ENCODE assay signal across 15 cellular contexts in the genomic region with DNA sequence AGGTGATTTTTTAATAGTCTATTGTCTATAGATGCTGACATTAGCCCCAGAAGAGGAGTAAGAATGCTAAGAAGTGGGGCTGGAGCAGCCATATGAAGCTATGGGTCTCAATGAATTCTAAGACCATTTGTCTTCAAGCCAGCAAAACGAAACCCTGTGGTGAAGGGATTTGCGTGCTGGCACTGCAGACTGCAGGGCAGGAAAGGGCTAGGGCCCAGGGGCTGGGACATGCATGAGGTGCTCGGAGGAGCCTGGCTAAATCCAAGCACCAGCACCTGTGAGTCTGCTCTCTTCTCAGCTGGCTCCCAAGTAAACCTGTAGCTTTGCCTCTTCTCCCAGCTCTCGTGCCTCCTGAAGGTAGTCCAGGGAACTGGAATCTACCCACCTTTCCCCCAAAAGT. TPM values are rescaled to one million over a fixed set of nuclear protein-coding genes. Genes with fewer than 3 reads are reported as not detected.
DNase-seq lines count a peak whose midpoint lies in the region; ATAC-seq and TF ChIP-seq lines count a peak whose summit lies in the region.
"Had no signal": no experiment of that assay in that cellular context is flagged by ENCODE, and none has a peak within 500 bp of the region (broad histone marks: within the 10 kb centered on the region; RNA-seq: fewer than 3 reads in every experiment).

No MANE protein-coding gene starts in this region.

- no peaks in the 10 kb centered on the region for H3K27me3 Mint-ChIP-seq in stimulated activated naive CD8-positive, alpha-beta T cell treated with anti-CD3 and anti-CD28 coated beads, Interleukin-15, amount 100 ng/mL, for 72 hours
- H3K27me3 Mint-ChIP-seq: stimulated activated naive B cell treated with anti-CD40 and anti-IgM and Interleukin-4, amounts not matched to agents 10 μg/mL and 1 μg/mL and 100 μg/mL, for 72 hours had no signal

- TF ChIP-seq POLR2A in vagina (IDR thresholded peaks at IDR 0.05): no peak

- no CpG with 5 or more reads among the region's 4 CpGs for WGBS in mesendoderm (ENCODE audit: extremely low coverage, insufficient coverage, low lambda C conversion rate)

- no peaks in the 10 kb centered on the region for H3K36me3 ChIP-seq in mesendoderm (ENCODE audit: control insufficient read depth, insufficient read depth, low read length)
- peaks cover 0 to 30% of the 10 kb centered on the region in 2 donors for H3K36me3 ChIP-seq in vagina

- DNase-seq in stimulated activated naive CD8-positive, alpha-beta T cell treated with anti-CD3 and anti-CD28 coated beads, Interleukin-15, amount 100 ng/mL, for 72 hours: no peak
- no peak for DNase-seq in stimulated activated naive CD8-positive, alpha-beta T cell treated with anti-CD3 and anti-CD28 coated beads, Interleukin-15, Interleukin-2, amounts not matched to agents 100 U/mL and 50 U/mL, for 24 hours
- no peak for DNase-seq in activated naive CD4-positive, alpha-beta T cell treated with anti-CD3 and anti-CD28 coated beads, Interleukin-2, amount 50 U/mL, for 72 hours (ENCODE audit: low spot score in 2 of 2)
- peak; percentile 59 for DNase-seq in mesendoderm
- no peak for DNase-seq in vagina (ENCODE audit: extremely low spot score in 2 of 2)
- DNase-seq in middle frontal gyrus (ENCODE audit: extremely low spot score, low spot score): no peak
- DNase-seq: activated CD8-positive, alpha-beta memory T cell treated with anti-CD3 and anti-CD28 coated beads for 24 hours; heart left ventricle; MG63; stimulated activated CD4-positive, alpha-beta T cell treated with anti-CD3 and anti-CD28 coated beads, Interleukin-2, amount 100 ng/mL, for 24 hours; stimulated activated naive B cell treated with anti-CD40 and anti-IgM and Interleukin-4, amounts not matched to agents 10 μg/mL and 1 μg/mL and 100 μg/mL, for 72 hours had no signal

- H3K18ac ChIP-seq in mesendoderm (ENCODE audit: low read length): no peak overlapping the region

- H2BK15ac ChIP-seq in mesendoderm (replicated peaks; ENCODE audit: low read depth): no peak overlapping the region

- TF ChIP-seq CTCF in vagina (IDR thresholded peaks at IDR 0.05): no peak

- no peak overlapping the region for H3K4me2 ChIP-seq in mesendoderm (ENCODE audit: low read length)

- H3K27ac ChIP-seq in mesendoderm (ENCODE audit: low read depth, low read length) (no peak overlapping the region), vagina (peak overlapping the region; percentile 60)
- H3K27ac ChIP-seq: BLaER1 had no signal

- peak overlapping the region; percentile 59 to 76 for H3K27ac Mint-ChIP-seq in stimulated activated naive CD8-positive, alpha-beta T cell treated with anti-CD3 and anti-CD28 coated beads, Interleukin-15, amount 100 ng/mL, for 72 hours
- H3K27ac Mint-ChIP-seq in activated naive CD4-positive, alpha-beta T cell treated with anti-CD3 and anti-CD28 coated beads, Interleukin-2, amount 50 U/mL, for 72 hours: peak overlapping the region; percentile 55 to 98
- H3K27ac Mint-ChIP-seq: stimulated activated naive B cell treated with anti-CD40 and anti-IgM and Interleukin-4, amounts not matched to agents 10 μg/mL and 1 μg/mL and 100 μg/mL, for 72 hours had no signal

- intact Hi-C loops in vagina (cut with DNase I): no loop called here

- H2AK5ac ChIP-seq in mesendoderm (ENCODE audit: low read length): no peak overlapping the region

- no peaks in the 10 kb centered on the region for H3K79me2 ChIP-seq in mesendoderm (ENCODE audit: control insufficient read depth, insufficient read depth, low read length)

- H4K8ac ChIP-seq in mesendoderm (ENCODE audit: low read depth, low read length): no peak overlapping the region

- H3K4me1 ChIP-seq in mesendoderm (ENCODE audit: control insufficient read depth, low read depth, low read length): peaks cover 5% of the 10 kb centered on the region
- peaks cover 38% of the 10 kb centered on the region for H3K4me1 ChIP-seq in vagina
- H3K4me1 ChIP-seq: prostate gland had no signal

- no peak overlapping the region for H3K23ac ChIP-seq in mesendoderm (ENCODE audit: low read length)

- H3K79me1 ChIP-seq in mesendoderm (ENCODE audit: low read length): no peaks in the 10 kb centered on the region

- ATAC-seq in stimulated activated naive CD8-positive, alpha-beta T cell treated with anti-CD3 and anti-CD28 coated beads, Interleukin-15, amount 100 ng/mL, for 72 hours: no peak
- ATAC-seq in stimulated activated naive CD8-positive, alpha-beta T cell treated with anti-CD3 and anti-CD28 coated beads, Interleukin-15, Interleukin-2, amounts not matched to agents 100 U/mL and 50 U/mL, for 24 hours: no peak
- ATAC-seq in activated naive CD4-positive, alpha-beta T cell treated with anti-CD3 and anti-CD28 coated beads, Interleukin-2, amount 50 U/mL, for 72 hours: no peak
- ATAC-seq in GM18907 (IDR thresholded peaks at IDR 0.05; ENCODE audit: unreplicated experiment): no peak
- no peak for ATAC-seq in GM21526 (IDR thresholded peaks at IDR 0.05; ENCODE audit: low FRiP score, unreplicated experiment)
- ATAC-seq: stimulated activated naive B cell treated with anti-CD40 and anti-IgM and Interleukin-4, amounts not matched to agents 10 μg/mL and 1 μg/mL and 100 μg/mL, for 72 hours had no signal

- no peak overlapping the region for H3K56ac ChIP-seq in mesendoderm (ENCODE audit: low read length)

- no peaks in the 10 kb centered on the region for H3K9me3 Mint-ChIP-seq in stimulated activated naive CD8-positive, alpha-beta T cell treated with anti-CD3 and anti-CD28 coated beads, Interleukin-15, amount 100 ng/mL, for 72 hours
- H3K9me3 Mint-ChIP-seq in activated naive CD4-positive, alpha-beta T cell treated with anti-CD3 and anti-CD28 coated beads, Interleukin-2, amount 50 U/mL, for 72 hours: no peaks in the 10 kb centered on the region
- H3K9me3 Mint-ChIP-seq: stimulated activated naive B cell treated with anti-CD40 and anti-IgM and Interleukin-4, amounts not matched to agents 10 μg/mL and 1 μg/mL and 100 μg/mL, for 72 hours had no signal

- H3K9ac ChIP-seq in mesendoderm (ENCODE audit: low read length): no peak overlapping the region
- H3K9ac ChIP-seq: BLaER1 had no signal

- H3K4me1 Mint-ChIP-seq in stimulated activated naive CD8-positive, alpha-beta T cell treated with anti-CD3 and anti-CD28 coated beads, Interleukin-15, amount 100 ng/mL, for 72 hours: peaks cover 31% of the 10 kb centered on the region

- peak overlapping the region; percentile 8 to 55 for H3K4me3 Mint-ChIP-seq in stimulated activated naive CD8-positive, alpha-beta T cell treated with anti-CD3 and anti-CD28 coated beads, Interleukin-15, amount 100 ng/mL, for 72 hours

- H2BK5ac ChIP-seq in mesendoderm (ENCODE audit: low read length): no peak overlapping the region

- no peak overlapping the region for H2BK120ac ChIP-seq in mesendoderm (ENCODE audit: low read depth, low read length)

- H3K4ac ChIP-seq in mesendoderm (ENCODE audit: low read depth, low read length): no peak overlapping the region

- H3K27me3 ChIP-seq in mesendoderm (ENCODE audit: insufficient read depth, low read length, poor library complexity): no peaks in the 10 kb centered on the region
- no peaks in the 10 kb centered on the region for H3K27me3 ChIP-seq in vagina
- H3K27me3 ChIP-seq: BLaER1, heart left ventricle, MG63 had no signal

- H3K36me3 Mint-ChIP-seq in activated naive CD4-positive, alpha-beta T cell treated with anti-CD3 and anti-CD28 coated beads, Interleukin-2, amount 50 U/mL, for 72 hours: peaks cover 19 to 33% of the 10 kb centered on the region in 2 donors

- H3K9me3 ChIP-seq in vagina: no peaks in the 10 kb centered on the region
- H3K9me3 ChIP-seq: BLaER1, heart left ventricle, MG63, prostate gland had no signal

- H4K5ac ChIP-seq in mesendoderm (ENCODE audit: low read length): no peak overlapping the region

- H3K4me3 ChIP-seq in mesendoderm (ENCODE audit: low read length): no peak overlapping the region
- no peak overlapping the region for H3K4me3 ChIP-seq in vagina
- H3K4me3 ChIP-seq: BLaER1, MG63, prostate gland had no signal

RNA-seq across cellular contexts. Expression of gene NDST2, which starts 1.3 kb away (rescaled TPM):
- 10 to 100 TPM; 66.1 to 76.9 TPM for total RNA-seq in activated naive CD4-positive, alpha-beta T cell treated with anti-CD3 and anti-CD28 coated beads, Interleukin-2, amount 50 U/mL, for 72 hours
- 7.4 TPM for polyA plus RNA-seq in mesendoderm (2013, experiment 1 of 2)
- 8.0 TPM for polyA plus RNA-seq in mesendoderm (2013, experiment 2 of 2)
- 52.8 TPM for total RNA-seq in vagina

RNA-seq across cellular contexts. Expression of gene ZSWIM8, which starts 27.3 kb away (rescaled TPM):
- total RNA-seq in activated naive CD4-positive, alpha-beta T cell treated with anti-CD3 and anti-CD28 coated beads, Interleukin-2, amount 50 U/mL, for 72 hours: 100 to 1,000 TPM in 1 of 2 donors, 10 to 100 TPM in 1; 56.7 to 118 TPM
- polyA plus RNA-seq in mesendoderm (2013, experiment 1 of 2): 20.4 TPM
- 22.1 TPM for polyA plus RNA-seq in mesendoderm (2013, experiment 2 of 2)
- 123 TPM for total RNA-seq in vagina

RNA-seq across cellular contexts. Expression of gene CHCHD1, which starts 30.8 kb away (rescaled TPM):
- 10 to 100 TPM; 26.7 to 28.7 TPM for total RNA-seq in activated naive CD4-positive, alpha-beta T cell treated with anti-CD3 and anti-CD28 coated beads, Interleukin-2, amount 50 U/mL, for 72 hours
- 149 TPM for polyA plus RNA-seq in mesendoderm (2013, experiment 1 of 2)
- 149 TPM for polyA plus RNA-seq in mesendoderm (2013, experiment 2 of 2)
- total RNA-seq in vagina: 19.6 TPM
